In the genomic region with DNA sequence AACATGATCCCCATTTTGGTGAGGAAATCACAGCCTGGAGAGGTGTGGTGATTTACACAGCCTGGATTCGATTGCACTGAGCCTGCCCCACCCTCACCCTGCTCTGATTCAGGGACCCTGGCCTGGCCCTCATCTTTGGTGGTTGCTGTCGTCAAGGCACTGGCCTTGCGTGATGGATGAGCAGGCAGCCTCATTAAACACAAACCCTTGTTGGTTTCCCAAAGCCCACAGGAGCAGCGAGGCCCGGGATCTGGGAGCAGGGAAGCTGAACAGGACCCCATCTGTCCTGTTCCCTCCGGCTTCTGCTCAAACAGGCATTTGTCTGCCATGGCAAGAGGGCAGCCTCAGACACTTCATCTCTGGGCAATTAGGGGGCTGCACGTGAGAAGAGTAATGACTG, we compare ENCODE assay signal across 22 cellular contexts.
"Had no signal": no experiment of that assay in that cellular context is flagged by ENCODE, and none has a peak within 500 bp of the region (broad histone marks: within the 10 kb centered on the region; RNA-seq: fewer than 3 reads in every experiment).

No MANE protein-coding gene starts in this region.

- H3K4me1 Mint-ChIP-seq: WTC11 had no signal

- H3K36me3 ChIP-seq: adrenal gland, breast epithelium, esophagus muscularis mucosa, spleen, tibial artery had no signal

- H3K27me3 Mint-ChIP-seq: activated CD4-positive, alpha-beta T cell treated with anti-CD3 and anti-CD28 coated beads for 36 hours had no signal

- DNase-seq: activated CD4-positive, alpha-beta T cell treated with anti-CD3 and anti-CD28 coated beads for 36 hours; activated CD4-positive, alpha-beta T cell treated with anti-CD3 and anti-CD28 coated beads, Interleukin-2, amount 50 U/mL, for 48 hours; activated gamma-delta T cell treated with Interleukin-2 at 50 U/mL for 16 hours; adrenal gland; cerebellar nuclear complex; cortex of kidney; mesenchymal stem cell; natural killer cell; nucleus accumbens; spleen; stimulated activated CD4-positive, alpha-beta T cell treated with anti-CD3 and anti-CD28 coated beads, Interleukin-4, amount 100 ng/mL, for 4 hours; stimulated activated naive CD8-positive, alpha-beta T cell treated with anti-CD3 and anti-CD28 coated beads, Interleukin-15, Interleukin-2, amounts not matched to agents 100 U/mL and 50 U/mL, for 24 hours; substantia nigra; tibial artery had no signal

- H3K4me1 ChIP-seq: adrenal gland, breast epithelium, esophagus muscularis mucosa, tibial artery had no signal

- H3K9me3 Mint-ChIP-seq: natural killer cell had no signal

- H3K27me3 ChIP-seq: adrenal gland, breast epithelium, esophagus muscularis mucosa, spleen had no signal

- FAIRE-seq: astrocyte, endothelial cell of umbilical vein, urothelium cell line had no signal

- H3K4me3 Mint-ChIP-seq: activated CD4-positive, alpha-beta T cell treated with anti-CD3 and anti-CD28 coated beads for 36 hours; activated T-helper 1 cell treated with anti-CD3 and anti-CD28 coated beads, Interleukin-12 subunit alpha, Interleukin-12 subunit beta, Interleukin-2, Interleukin-4 antibody, amounts not matched to agents 30 ng/mL and 10 ng/mL and 1 ng/mL, durations not matched to agents 14 hours and 24 hours and 36 hours; natural killer cell; WTC11 had no signal

- ATAC-seq: activated CD4-positive, alpha-beta T cell treated with anti-CD3 and anti-CD28 coated beads for 36 hours; activated naive CD4-positive, alpha-beta T cell treated with anti-CD3 and anti-CD28 coated beads, Interleukin-2, amount 50 U/mL, for 72 hours; natural killer cell; stimulated activated naive CD8-positive, alpha-beta T cell treated with anti-CD3 and anti-CD28 coated beads, Interleukin-15, Interleukin-2, amounts not matched to agents 100 U/mL and 50 U/mL, for 24 hours; WTC11 had no signal

- H3K4me3 ChIP-seq: adrenal gland, breast epithelium, esophagus muscularis mucosa, spleen, tibial artery had no signal

- H3K36me3 Mint-ChIP-seq: natural killer cell had no signal

- H3K27ac Mint-ChIP-seq: activated CD4-positive, alpha-beta T cell treated with anti-CD3 and anti-CD28 coated beads for 36 hours; activated naive CD4-positive, alpha-beta T cell treated with anti-CD3 and anti-CD28 coated beads, Interleukin-2, amount 50 U/mL, for 72 hours; activated T-helper 1 cell treated with anti-CD3 and anti-CD28 coated beads, Interleukin-12 subunit alpha, Interleukin-12 subunit beta, Interleukin-2, Interleukin-4 antibody, amounts not matched to agents 30 ng/mL and 10 ng/mL and 1 ng/mL, durations not matched to agents 14 hours and 24 hours and 36 hours; natural killer cell; WTC11 had no signal

- H3K27ac ChIP-seq: adrenal gland, breast epithelium, esophagus muscularis mucosa, tibial artery had no signal
